22 cellular contexts compared by ENCODE assay signal in the genomic region with DNA sequence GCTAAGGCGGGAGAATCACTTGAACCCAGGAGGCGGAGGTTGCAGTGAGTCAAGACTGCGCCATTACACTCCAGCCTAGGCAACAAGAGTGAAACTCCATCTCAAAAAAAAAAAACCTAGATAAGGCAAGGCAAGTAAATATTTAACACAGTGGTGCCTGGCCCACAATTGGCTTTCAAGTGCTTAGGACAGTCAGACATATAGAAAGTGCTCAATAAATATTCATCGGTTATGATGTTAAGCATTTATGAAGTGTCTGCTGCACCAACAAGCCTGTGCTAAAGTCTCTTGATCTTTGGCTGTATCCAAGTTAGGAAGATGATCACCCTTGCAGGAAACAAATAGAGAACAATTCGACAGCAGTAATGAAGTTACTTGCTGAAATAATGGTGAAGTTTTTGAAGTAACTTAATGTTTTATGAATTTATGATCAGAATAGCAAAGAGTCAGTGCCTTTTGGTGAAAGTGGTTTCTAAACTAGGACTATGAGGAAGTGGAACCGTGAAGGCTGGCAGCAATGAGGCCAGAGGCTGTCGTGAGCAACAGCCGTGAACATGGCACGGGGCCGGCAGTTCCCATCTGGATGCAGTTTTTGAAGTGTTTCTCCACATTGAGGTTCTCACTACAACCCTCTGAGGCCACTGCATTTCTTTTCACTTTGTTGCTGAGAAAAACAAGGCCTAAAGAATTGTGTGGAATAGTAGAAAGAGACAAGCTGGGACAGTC. TPM values are rescaled to one million over a fixed set of nuclear protein-coding genes. Genes with fewer than 3 reads are reported as not detected.
A peak's percentile ranks its signal among the peaks of the same experiment; 100 is the strongest.
DNase-seq lines count a peak whose midpoint lies in the region; ATAC-seq, FAIRE-seq and TF ChIP-seq lines count a peak whose summit lies in the region.
"Had no signal": no experiment of that assay in that cellular context is flagged by ENCODE, and none has a peak within 500 bp of the region (broad histone marks: within the 10 kb centered on the region; RNA-seq: fewer than 3 reads in every experiment).

No MANE protein-coding gene starts in this region.

- no peak overlapping the region for H3K4me3 ChIP-seq in BLaER1
- H3K4me3 ChIP-seq in heart right ventricle: no peak overlapping the region
- H3K4me3 ChIP-seq: left lung, pancreas, tibial nerve had no signal

- 96% methylated on average over 10 of the region's 10 CpGs for WGBS in heart right ventricle, 2 donors

- peaks cover 53% of the 10 kb centered on the region for H3K36me3 ChIP-seq in BLaER1
- peaks cover 0 to 25% (median 15%) of the 10 kb centered on the region in 9 donors for H3K36me3 ChIP-seq in heart right ventricle
- H3K36me3 ChIP-seq: pancreas had no signal

- H3K4me1 ChIP-seq in BLaER1 (peaks cover 9% of the 10 kb centered on the region), heart right ventricle (no peaks in the 10 kb centered on the region)
- H3K4me1 ChIP-seq: left lung, pancreas, tibial nerve had no signal

- H3K9me3 ChIP-seq in BLaER1 (peaks cover 23% of the 10 kb centered on the region), heart right ventricle (peaks cover 0 to 38% (median 26%) of the 10 kb centered on the region in 11 donors)

- intact Hi-C loops in heart right ventricle (cut with DNase I): no loop called here

- FAIRE-seq in frontal cortex (lab: Jason Lieb, UNC): no peak
- FAIRE-seq: GM12892, pancreas had no signal

- TF ChIP-seq CTCF in heart right ventricle (IDR thresholded peaks at IDR 0.05): no peak

- no peaks in the 10 kb centered on the region for H4K20me1 ChIP-seq in BLaER1

- DNase-seq in NOMO-1 treated with dmso at 0.1 percent for 144 hours (lab: John Stamatoyannopoulos, UW; ENCODE audit: unreplicated experiment) (peak; percentile 24), heart right ventricle (no peak), HuH-7 (ENCODE audit: low spot score) (no peak), frontal cortex (ENCODE audit: low spot score in 2 of 2) (no peak), EL (no peak)
- DNase-seq: activated B cell treated with CpG ODN at 0.5 μM for 24 hours; activated CD8-positive, alpha-beta memory T cell treated with anti-CD3 and anti-CD28 coated beads, Interleukin-2, amount 10 ng/mL, durations not matched to agents 7 days and 5 days; activated effector memory CD4-positive, alpha-beta T cell treated with Interleukin-2 at 50 U/mL for 16 hours; CD8-positive, alpha-beta memory T cell; cerebellar nuclear complex; H7; left lung; NCI-H748 treated with DMSO at 0.1 percent for 48 hours; pancreas had no signal

- H3K27me3 ChIP-seq in BLaER1 (no peaks in the 10 kb centered on the region), heart right ventricle (no peaks in the 10 kb centered on the region)
- H3K27me3 ChIP-seq: left lung, pancreas, tibial nerve had no signal

- H3K27ac ChIP-seq in BLaER1 (no peak overlapping the region), heart right ventricle (no peak overlapping the region)
- H3K27ac ChIP-seq: left lung, pancreas, tibial nerve had no signal

- peak; percentile 79 for ATAC-seq in GM19452 (IDR thresholded peaks at IDR 0.05; ENCODE audit: unreplicated experiment)
- ATAC-seq in HG02973 (IDR thresholded peaks at IDR 0.05; ENCODE audit: unreplicated experiment): peak; percentile 59
- ATAC-seq in heart right ventricle: no peak
- ATAC-seq: activated CD8-positive, alpha-beta memory T cell treated with anti-CD3 and anti-CD28 coated beads, Interleukin-2, amount 10 ng/mL, durations not matched to agents 7 days and 5 days; left lung; pancreas; stimulated activated effector memory CD8-positive, alpha-beta T cell treated with anti-CD3 and anti-CD28 coated beads, Interleukin-12 subunit alpha, Interleukin-12 subunit beta, amount 100 ng/mL, for 72 hours had no signal

- peak overlapping the region; percentile 28 for H3K4me2 ChIP-seq in BLaER1

- no peak overlapping the region for H3K9ac ChIP-seq in BLaER1

RNA-seq across cellular contexts. Expression of a gene that starts 48.1 kb away (rescaled TPM):
- total RNA-seq in heart right ventricle: 1 to 10 TPM; 1.1 to 3.2 (median 1.5) TPM
- 1 to 10 TPM; 1.2 TPM for polyA plus RNA-seq in heart right ventricle
- not detected for total RNA-seq in frontal cortex
- total RNA-seq: fibroblast of villous mesenchyme, LHCN-M2 had no signal

Comparison
In these comparisons a context has a peak if more than half of its experiments do, and no peak if none do; other contexts are left out.
1. ATAC-seq: peak in GM19452 (single experiment) and HG02973 (single experiment); none in heart right ventricle (0 of 8).